ENCODE assay signal across 34 cellular contexts in genomic region chr2:241677392-241677791, GRCh38.
"Had no signal": no experiment of that assay in that cellular context is flagged by ENCODE, and none has a peak within 500 bp of the region (broad histone marks: within the 10 kb centered on the region; RNA-seq: fewer than 3 reads in every experiment).

No MANE protein-coding gene starts in this region.

- H3K27ac ChIP-seq: brain microvascular endothelial cell, Peyer's patch, SJCRH30, SK-N-MC had no signal

- H3K4me3 Mint-ChIP-seq: activated CD4-positive, alpha-beta T cell treated with anti-CD3 and anti-CD28 coated beads for 36 hours; activated CD4-positive, alpha-beta T cell treated with anti-CD3 and anti-CD28 coated beads, Interleukin-2, amount 10 ng/mL, durations not matched to agents 7 days and 5 days; activated CD8-positive, alpha-beta T cell treated with anti-CD3 and anti-CD28 coated beads, Interleukin-2, amount 10 ng/mL, durations not matched to agents 7 days and 5 days; activated naive CD4-positive, alpha-beta T cell treated with anti-CD3 and anti-CD28 coated beads, Interleukin-2, amount 10 ng/mL, durations not matched to agents 7 days and 5 days; activated naive CD8-positive, alpha-beta T cell; activated naive CD8-positive, alpha-beta T cell treated with anti-CD3 and anti-CD28 coated beads, Interleukin-2, amount 50 U/mL, for 24 hours; central memory CD8-positive, alpha-beta T cell; T-helper 1 cell treated with Interleukin-12 subunit alpha and Interleukin-12 subunit beta and Interleukin-4 antibody, amounts not matched to agents 30 μg/mL and 1 μg/mL, for 36 hours; T-helper 2 cell treated with Interferon-gamma antibody and Interleukin-4, amounts not matched to agents 5 μg/mL and 100 μg/mL, for 36 hours; WTC11 had no signal

- DNase-seq: activated CD4-positive, alpha-beta T cell treated with anti-CD3 and anti-CD28 coated beads for 36 hours; activated CD4-positive, alpha-beta T cell treated with anti-CD3 and anti-CD28 coated beads, Interleukin-2, amount 10 ng/mL, durations not matched to agents 7 days and 5 days; activated CD4-positive, alpha-beta T cell treated with anti-CD3 and anti-CD28 coated beads, Interleukin-2, amount 50 U/mL, for 48 hours; activated CD8-positive, alpha-beta T cell treated with anti-CD3 and anti-CD28 coated beads, Interleukin-2, amount 10 ng/mL, durations not matched to agents 7 days and 5 days; activated effector memory CD4-positive, alpha-beta T cell treated with Interleukin-2 at 50 U/mL for 16 hours; activated naive CD4-positive, alpha-beta T cell treated with anti-CD3 and anti-CD28 coated beads, Interleukin-2, amount 10 ng/mL, durations not matched to agents 7 days and 5 days; activated naive CD8-positive, alpha-beta T cell treated with anti-CD3 and anti-CD28 coated beads, Interleukin-2, amount 50 U/mL, for 24 hours; activated T-cell treated with anti-CD3 and anti-CD28 coated beads, Interleukin-2, amount 50 U/mL, for 48 hours; anterior cingulate cortex; brain microvascular endothelial cell; Kasumi-1; KG1; MG63; NCI-H1048; NCI-H1105 treated with DMSO at 0.1 percent for 48 hours; NCI-H1436; NCI-H1694; NCI-H1930; NCI-H2081 treated with DMSO at 0.1 percent for 48 hours; NCI-H345; NCI-H524 treated with DMSO at 0.1 percent for 48 hours; PC-3; Peyer's patch; RPMI8226; SHP77; SJCRH30 had no signal

- H3K36me3 Mint-ChIP-seq: activated naive CD8-positive, alpha-beta T cell had no signal

- ATAC-seq: activated CD4-positive, alpha-beta T cell treated with anti-CD3 and anti-CD28 coated beads for 36 hours; activated CD4-positive, CD25-positive, alpha-beta regulatory T cell treated with anti-CD3 and anti-CD28 coated beads, Interleukin-2, amount 50 U/mL, for 24 hours; activated CD8-positive, alpha-beta T cell treated with anti-CD3 and anti-CD28 coated beads, Interleukin-2, amount 10 ng/mL, durations not matched to agents 7 days and 5 days; activated naive CD8-positive, alpha-beta T cell treated with anti-CD3 and anti-CD28 coated beads, Interleukin-2, amount 50 U/mL, for 24 hours; PC-3; WTC11 had no signal

- H3K4me1 Mint-ChIP-seq: central memory CD8-positive, alpha-beta T cell had no signal

- H3K4me3 ChIP-seq: MG63, Peyer's patch, SJCRH30, SK-N-MC had no signal

- H3K9me3 ChIP-seq: MG63, Peyer's patch, SJCRH30 had no signal

- H3K27ac Mint-ChIP-seq: activated CD4-positive, alpha-beta T cell treated with anti-CD3 and anti-CD28 coated beads for 36 hours; activated CD4-positive, alpha-beta T cell treated with anti-CD3 and anti-CD28 coated beads, Interleukin-2, amount 10 ng/mL, durations not matched to agents 7 days and 5 days; activated CD8-positive, alpha-beta T cell treated with anti-CD3 and anti-CD28 coated beads, Interleukin-2, amount 10 ng/mL, durations not matched to agents 7 days and 5 days; activated naive CD4-positive, alpha-beta T cell treated with anti-CD3 and anti-CD28 coated beads, Interleukin-2, amount 10 ng/mL, durations not matched to agents 7 days and 5 days; activated naive CD8-positive, alpha-beta T cell; T-helper 1 cell treated with Interleukin-12 subunit alpha and Interleukin-12 subunit beta and Interleukin-4 antibody, amounts not matched to agents 30 μg/mL and 1 μg/mL, for 36 hours; T-helper 2 cell treated with Interferon-gamma antibody and Interleukin-4, amounts not matched to agents 5 μg/mL and 100 μg/mL, for 36 hours; WTC11 had no signal

- H3K27me3 ChIP-seq: brain microvascular endothelial cell, MG63, Peyer's patch, SJCRH30 had no signal

- FAIRE-seq: TTC549 had no signal

- H3K27me3 Mint-ChIP-seq: activated CD4-positive, alpha-beta T cell treated with anti-CD3 and anti-CD28 coated beads for 36 hours; activated CD4-positive, alpha-beta T cell treated with anti-CD3 and anti-CD28 coated beads, Interleukin-2, amount 10 ng/mL, durations not matched to agents 7 days and 5 days; activated naive CD4-positive, alpha-beta T cell treated with anti-CD3 and anti-CD28 coated beads, Interleukin-2, amount 10 ng/mL, durations not matched to agents 7 days and 5 days; activated naive CD8-positive, alpha-beta T cell; activated naive CD8-positive, alpha-beta T cell treated with anti-CD3 and anti-CD28 coated beads, Interleukin-2, amount 50 U/mL, for 24 hours; central memory CD8-positive, alpha-beta T cell had no signal

- H3K9me3 Mint-ChIP-seq: activated CD4-positive, alpha-beta T cell treated with anti-CD3 and anti-CD28 coated beads, Interleukin-2, amount 10 ng/mL, durations not matched to agents 7 days and 5 days; activated naive CD4-positive, alpha-beta T cell treated with anti-CD3 and anti-CD28 coated beads, Interleukin-2, amount 10 ng/mL, durations not matched to agents 7 days and 5 days; activated naive CD8-positive, alpha-beta T cell treated with anti-CD3 and anti-CD28 coated beads, Interleukin-2, amount 50 U/mL, for 24 hours; central memory CD8-positive, alpha-beta T cell; T-helper 1 cell treated with Interleukin-12 subunit alpha and Interleukin-12 subunit beta and Interleukin-4 antibody, amounts not matched to agents 30 μg/mL and 1 μg/mL, for 36 hours; T-helper 2 cell treated with Interferon-gamma antibody and Interleukin-4, amounts not matched to agents 5 μg/mL and 100 μg/mL, for 36 hours; WTC11 had no signal

- H3K4me1 ChIP-seq: Peyer's patch had no signal
